8 cellular contexts compared by ENCODE assay signal in the genomic region with DNA sequence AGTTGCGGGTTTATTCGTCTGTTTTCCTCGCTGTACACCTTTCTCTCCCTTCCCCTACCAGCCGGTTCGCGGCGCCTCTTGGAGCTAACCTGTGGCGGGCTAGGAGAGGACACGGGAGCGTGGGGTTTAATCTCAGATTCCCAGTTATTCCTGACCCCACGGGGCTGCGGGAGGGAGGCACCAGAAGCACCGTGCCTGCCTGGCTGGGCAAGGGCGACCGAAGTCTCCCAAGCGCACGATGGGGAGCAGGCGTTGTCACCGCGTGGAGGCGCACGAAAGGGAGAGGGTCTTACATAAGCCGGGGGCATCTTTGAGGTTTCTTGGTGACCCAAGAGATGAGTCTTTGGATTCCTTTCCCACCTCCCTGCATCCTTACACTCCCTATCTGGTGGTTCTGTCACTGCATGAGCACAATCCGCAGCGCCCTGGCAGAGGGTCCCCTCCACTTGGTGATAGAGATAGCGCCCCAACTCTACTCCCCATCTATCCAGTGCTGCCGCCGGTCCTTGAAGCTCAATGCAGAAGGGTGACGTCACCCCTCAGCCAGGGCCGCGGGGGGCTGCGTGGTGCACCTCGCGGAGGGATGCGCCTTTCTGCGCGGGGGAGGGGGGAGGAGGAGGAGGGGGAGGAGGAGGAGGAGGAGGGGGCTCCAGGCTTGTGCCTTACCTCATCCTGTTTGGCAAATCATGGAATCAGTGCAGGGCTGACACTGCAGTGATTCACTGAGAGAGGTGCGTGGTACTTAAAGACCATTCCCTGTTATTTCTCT. TPM values are rescaled to one million over a fixed set of nuclear protein-coding genes. Genes with fewer than 3 reads are reported as not detected.
DNase-seq lines count a peak whose midpoint lies in the region; ATAC-seq and FAIRE-seq lines count a peak whose summit lies in the region.

No MANE protein-coding gene starts in this region.

- no peak for ATAC-seq in GM21528 (IDR thresholded peaks at IDR 0.05; ENCODE audit: low FRiP score, unreplicated experiment)
- ATAC-seq in HG02884 (IDR thresholded peaks at IDR 0.05; ENCODE audit: unreplicated experiment): no peak

- FAIRE-seq in HTR-8/SVneo (lab: Jason Lieb, UNC): no peak

- peak overlapping the region; percentile 43 for H3K4me3 ChIP-seq in iPS-11a (ENCODE audit: low read depth, low read length)

- DNase-seq in Daoy (ENCODE audit: low read depth) (peak; percentile 23), NCI-H510A treated with DMSO at 0.1 percent for 48 hours (lab: John Stamatoyannopoulos, UW) (peak; percentile 5), anterior cingulate cortex (lab: John Stamatoyannopoulos, UW) (peak in 56 of 58 donors; percentile 1 to 69 (median 30)), retina (peak; percentile 80), HTR-8/SVneo (ENCODE audit: insufficient read length, low spot score) (no peak)

RNA-seq across cellular contexts. Expression of a gene that starts 0.8 kb away (rescaled TPM):
- 0.63 TPM in 1 of 2 replicates, not detected in the other for total RNA-seq in Daoy (2014; rRNA removed; shearing (Covaris generic))
